ENCODE assay signal across 16 cellular contexts in genomic region chr2:121237980-121238665, GRCh38. TPM values are rescaled to one million over a fixed set of nuclear protein-coding genes. Genes with fewer than 3 reads are reported as not detected.
DNase-seq lines count a peak whose midpoint lies in the region; ATAC-seq, FAIRE-seq and TF ChIP-seq lines count a peak whose summit lies in the region.
"Had no signal": no experiment of that assay in that cellular context is flagged by ENCODE, and none has a peak within 500 bp of the region (broad histone marks: within the 10 kb centered on the region; RNA-seq: fewer than 3 reads in every experiment).

No MANE protein-coding gene starts in this region.

- no peak overlapping the region for H2BK12ac ChIP-seq in H9 (ENCODE audit: insufficient read length, low read depth, low read length)

- no peak for TF ChIP-seq POLR2A in A549 (IDR thresholded peaks at IDR 0.05; ENCODE audit: low read length)

- H3K23me2 ChIP-seq in H9 (ENCODE audit: insufficient read length, low read depth, low read length, poor library complexity, severe bottlenecking), result no peaks in the 10 kb centered on the region

- no peak for TF ChIP-seq RAD21 in A549 (conservative IDR thresholded peaks at IDR 0.05 in 1 of 2, IDR thresholded peaks at IDR 0.05 in 1 of 2)

- in situ Hi-C loops in astrocyte of the spinal cord (cut with HindIII; ENCODE audit: low sequenced_read_pairs), result no loop called here

- no peak overlapping the region; the same call in 1 of the 2 replicates for H3K14ac ChIP-seq in H9 (ENCODE audit: insufficient read depth, low read length)

- H3K9me3 Mint-ChIP-seq in H9, result no peaks in the 10 kb centered on the region; a peak in 1 of 5 replicates
- H3K9me3 Mint-ChIP-seq: activated T-helper 2 cell treated with anti-CD3 and anti-CD28 coated beads, Interferon-gamma antibody, Interleukin-2, Interleukin-4, amounts not matched to agents 10 μg/mL and 5 μg/mL and 100 μg/mL, durations not matched to agents 14 hours and 24 hours and 36 hours; stimulated activated naive B cell treated with anti-CD40 and anti-IgM and Interleukin-4, amounts not matched to agents 10 μg/mL and 1 μg/mL and 100 μg/mL, for 72 hours had no signal

- no peaks in the 10 kb centered on the region for H3K79me2 ChIP-seq in H9 (ENCODE audit: insufficient read depth, low read length)

- H3K27me3 ChIP-seq in H9 (ENCODE audit: insufficient read depth, low read length), result no peaks in the 10 kb centered on the region
- H3K27me3 ChIP-seq: foreskin keratinocyte had no signal

- CTCF ChIA-PET in A549 (lab: Yijun Ruan, JAX), result no interaction called here

- TF ChIP-seq CTCF in A549 (IDR thresholded peaks at IDR 0.05) (no peak), astrocyte of the spinal cord (IDR thresholded peaks at IDR 0.05; ENCODE audit: low read depth, low read length) (no peak), H9 (conservative IDR thresholded peaks at IDR 0.05) (no peak)

- no peaks in the 10 kb centered on the region for H3K36me3 Mint-ChIP-seq in H9 (ENCODE audit: insufficient read depth in 1 of 3, low read depth in 3 of 3)
- H3K36me3 Mint-ChIP-seq: stimulated activated naive B cell treated with anti-CD40 and anti-IgM and Interleukin-4, amounts not matched to agents 10 μg/mL and 1 μg/mL and 100 μg/mL, for 72 hours had no signal

- H3K9me3 ChIP-seq in A549 (no peaks in the 10 kb centered on the region), H9 (ENCODE audit: control insufficient read depth, low read depth, low read length) (no peaks in the 10 kb centered on the region)
- H3K9me3 ChIP-seq: mucosa of descending colon had no signal

- peaks cover 2% of the 10 kb centered on the region for H3K27me3 Mint-ChIP-seq in H9 (ENCODE audit: low read depth)

- H3K4ac ChIP-seq in H9 (ENCODE audit: low read depth, low read length), result no peak overlapping the region

- no peak overlapping the region for H3K18ac ChIP-seq in H9 (ENCODE audit: insufficient read length, low read depth, low read length)

- no peak overlapping the region for H4K91ac ChIP-seq in H9 (ENCODE audit: insufficient read length, low read depth, low read length)

- H2AFZ ChIP-seq in H9 (ENCODE audit: low read length), result no peak overlapping the region

- 81% methylated on average over 16 of the region's 16 CpGs for WGBS in A549 (ENCODE audit: missing lambda C conversion rate)
- no CpG with 5 or more reads among the region's 16 CpGs for WGBS in H9 (ENCODE audit: extremely low coverage, insufficient read length, low lambda C conversion rate)

- no peaks in the 10 kb centered on the region; the same call in 2 of the 3 replicates for H3K4me1 ChIP-seq in A549
- H3K4me1 ChIP-seq in H9 (ENCODE audit: insufficient read depth, low read length), result no peaks in the 10 kb centered on the region
- H3K4me1 ChIP-seq: foreskin keratinocyte had no signal

- FAIRE-seq in A549 (lab: Jason Lieb, UNC), result no peak

- no peak overlapping the region for H4K5ac ChIP-seq in H9 (ENCODE audit: insufficient read length, low read depth, low read length)

- TF ChIP-seq EP300 in A549 (IDR thresholded peaks at IDR 0.05), result no peak

- H4K20me1 ChIP-seq in H9 (ENCODE audit: control insufficient read depth, insufficient read depth, insufficient read length), result no peaks in the 10 kb centered on the region

- H3K27ac ChIP-seq in A549, result no peak overlapping the region
- no peak overlapping the region for H3K27ac ChIP-seq in H9 (ENCODE audit: insufficient read length, low read depth, low read length)
- H3K27ac ChIP-seq in caudate nucleus (ENCODE audit: low read depth, low read length), result no peak overlapping the region
- H3K27ac ChIP-seq: foreskin keratinocyte had no signal

- H4K8ac ChIP-seq in H9 (replicated peaks; ENCODE audit: insufficient read length, low read depth, low read length), result no peak overlapping the region

- no peak overlapping the region for H3K23ac ChIP-seq in H9 (ENCODE audit: insufficient read length, low read depth, low read length)

- no peaks in the 10 kb centered on the region for H3K79me1 ChIP-seq in H9 (ENCODE audit: insufficient read depth, low read depth, low read length, poor library complexity, severe bottlenecking)

- H2BK120ac ChIP-seq in H9 (ENCODE audit: low read depth, low read length, poor library complexity, severe bottlenecking), result no peak overlapping the region

- H2BK20ac ChIP-seq in H9 (ENCODE audit: low read depth, low read length, poor library complexity, severe bottlenecking), result no peak overlapping the region

- H3K4me2 ChIP-seq in A549 (no peak overlapping the region), H9 (ENCODE audit: insufficient read depth, insufficient read length, low read length) (no peak overlapping the region)

- peak overlapping the region in 1 of 3 experiments; percentile 90; a peak in 1 of 7 replicates for H3K27ac Mint-ChIP-seq in H9
- H3K27ac Mint-ChIP-seq: activated T-helper 2 cell treated with anti-CD3 and anti-CD28 coated beads, Interferon-gamma antibody, Interleukin-2, Interleukin-4, amounts not matched to agents 10 μg/mL and 5 μg/mL and 100 μg/mL, durations not matched to agents 14 hours and 24 hours and 36 hours; stimulated activated naive B cell treated with anti-CD40 and anti-IgM and Interleukin-4, amounts not matched to agents 10 μg/mL and 1 μg/mL and 100 μg/mL, for 72 hours had no signal

- no peak overlapping the region for H3T11ph ChIP-seq in H9 (ENCODE audit: low read length)

- POLR2A ChIA-PET in A549 (lab: Yijun Ruan, JAX), result no interaction called here

- H3K56ac ChIP-seq in H9 (ENCODE audit: insufficient read length, low read depth, low read length), result no peak overlapping the region

- peak in 1 of 2 experiments; percentile 20 for DNase-seq in A549 (ENCODE audit: low read depth in 1 of 2, low spot score in 1 of 2)
- DNase-seq in HS-5 (ENCODE audit: low read depth), result peak; percentile 11
- peak; percentile 49 for DNase-seq in astrocyte of the spinal cord (ENCODE audit: low read depth, low spot score)
- DNase-seq in kidney tubule cell (ENCODE audit: low spot score), result peak; percentile 74
- DNase-seq in H9, result no peak
- DNase-seq in caudate nucleus (lab: John Stamatoyannopoulos, UW), result no peak
- no peak for DNase-seq in activated CD4-positive, alpha-beta T cell treated with anti-CD3 and anti-CD28 coated beads for 1 hour
- DNase-seq in hypothalamus (lab: John Stamatoyannopoulos, UW), result no peak
- DNase-seq: H7; NCI-H2171 treated with DMSO at 0.1 percent for 48 hours; NCI-H774; retina; stimulated activated naive B cell treated with anti-CD40 and anti-IgM and Interleukin-4, amounts not matched to agents 10 μg/mL and 1 μg/mL and 100 μg/mL, for 72 hours had no signal

- no peak overlapping the region for H3K9ac ChIP-seq in H9 (ENCODE audit: extremely low read depth, insufficient read length, low read length)

- H3K4me3 Mint-ChIP-seq in H9, result no peak overlapping the region
- H3K4me3 Mint-ChIP-seq: stimulated activated naive B cell treated with anti-CD40 and anti-IgM and Interleukin-4, amounts not matched to agents 10 μg/mL and 1 μg/mL and 100 μg/mL, for 72 hours had no signal

- peak; percentile 46 to 65; a peak in 4 of 6 replicates for ATAC-seq in A549
- ATAC-seq: foreskin keratinocyte; mucosa of descending colon; stimulated activated naive B cell treated with anti-CD40 and anti-IgM and Interleukin-4, amounts not matched to agents 10 μg/mL and 1 μg/mL and 100 μg/mL, for 72 hours had no signal

- H3K4me3 ChIP-seq in A549 (no peak overlapping the region), astrocyte of the spinal cord (ENCODE audit: low read depth, low read length) (no peak overlapping the region)
- H3K4me3 ChIP-seq: mucosa of descending colon had no signal

- H2BK15ac ChIP-seq in H9 (ENCODE audit: low read depth, low read length), result no peak overlapping the region

- H3K4me1 Mint-ChIP-seq in H9, result peaks cover 2 to 4% of the 10 kb centered on the region in 2 experiments; a peak in 3 of 4 replicates
- H3K4me1 Mint-ChIP-seq: stimulated activated naive B cell treated with anti-CD40 and anti-IgM and Interleukin-4, amounts not matched to agents 10 μg/mL and 1 μg/mL and 100 μg/mL, for 72 hours had no signal

- H2AK5ac ChIP-seq in H9 (ENCODE audit: insufficient read length, low read length), result no peak overlapping the region

- H2BK5ac ChIP-seq in H9 (ENCODE audit: insufficient read length, low read length), result no peak overlapping the region

TF ChIP-seq in A549, 52 proteins besides CTCF, POLR2A, EP300 and RAD21:
- no peak for TF ChIP-seq REST (IDR thresholded peaks at IDR 0.05)

RNA-seq across cellular contexts. Expression of gene TFCP2L1, which starts 46.9 kb away (rescaled TPM):
- 3.1 and 4.3 TPM in 2 replicates for polyA plus RNA-seq in A549 (2011; rRNA removed)
- polyA plus RNA-seq in A549 (2012; cell fraction: cytosol; rRNA removed), result 1.0 and 1.1 TPM in 2 replicates
- 2.3 and 3.5 TPM in 2 replicates for polyA plus RNA-seq in A549 (2012; cell fraction: nucleus; rRNA removed)
- 1.1 to 1.3 TPM (median 1.1 TPM) in 3 replicates for polyA plus RNA-seq in A549 (2017; fragmentation: RNase III; extraction: RNeasy Plus Mini Kit Qiagen cat#74134 plus additional on column Dnase treatment)
- 8.6 and 11.6 TPM in 2 replicates for polyA minus RNA-seq in A549 (2011; rRNA and poly(A)+ RNA removed)
- 1.8 and 1.9 TPM in 2 replicates for total RNA-seq in H9 (2021)
- total RNA-seq: activated T-helper 2 cell treated with anti-CD3 and anti-CD28 coated beads, Interferon-gamma antibody, Interleukin-2, Interleukin-4, amounts not matched to agents 10 μg/mL and 5 μg/mL and 100 μg/mL, durations not matched to agents 14 hours and 24 hours and 36 hours had no signal

Comparison
In these comparisons a context has a peak if more than half of its experiments do, and no peak if none do; other contexts are left out.
1. DNase-seq: peak in HS-5 (single experiment), astrocyte of the spinal cord (single experiment) and kidney tubule cell (single experiment); none in H9 (single experiment), caudate nucleus (0 of 61), activated CD4-positive, alpha-beta T cell treated with anti-CD3 and anti-CD28 coated beads for 1 hour (single experiment) and hypothalamus (0 of 51).